In genomic region chr10:113140612-113141011, GRCh38 we compare ENCODE assay signal across 1 cellular context.
TF ChIP-seq lines count a peak whose summit lies in the region.

No MANE protein-coding gene starts in this region.

TF ChIP-seq in GM23338, 12 proteins besides CTCF, POLR2A, EP300 and RAD21 (continued from another document):
- TF ChIP-seq, protein P1, sequence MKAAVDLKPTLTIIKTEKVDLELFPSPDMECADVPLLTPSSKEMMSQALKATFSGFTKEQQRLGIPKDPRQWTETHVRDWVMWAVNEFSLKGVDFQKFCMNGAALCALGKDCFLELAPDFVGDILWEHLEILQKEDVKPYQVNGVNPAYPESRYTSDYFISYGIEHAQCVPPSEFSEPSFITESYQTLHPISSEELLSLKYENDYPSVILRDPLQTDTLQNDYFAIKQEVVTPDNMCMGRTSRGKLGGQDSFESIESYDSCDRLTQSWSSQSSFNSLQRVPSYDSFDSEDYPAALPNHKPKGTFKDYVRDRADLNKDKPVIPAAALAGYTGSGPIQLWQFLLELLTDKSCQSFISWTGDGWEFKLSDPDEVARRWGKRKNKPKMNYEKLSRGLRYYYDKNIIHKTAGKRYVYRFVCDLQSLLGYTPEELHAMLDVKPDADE (IDR thresholded peaks at IDR 0.05) = no peak
- TF ChIP-seq JUNB (IDR thresholded peaks at IDR 0.05; ENCODE audit: unreplicated experiment) (no peak), ZNF331 (CRISPR knock-in tag; IDR thresholded peaks at IDR 0.05; ENCODE audit: low read depth) (no peak), REST (IDR thresholded peaks at IDR 0.05; ENCODE audit: unreplicated experiment) (no peak), ZNF114 (CRISPR knock-in tag; IDR thresholded peaks at IDR 0.05) (no peak), NANOG (IDR thresholded peaks at IDR 0.05; ENCODE audit: borderline replicate concordance) (no peak), EZH2 (IDR thresholded peaks at IDR 0.05; ENCODE audit: low read depth, unreplicated experiment) (no peak), STAT1 (IDR thresholded peaks at IDR 0.05; ENCODE audit: unreplicated experiment) (no peak), EZH2phosphoT487 (IDR thresholded peaks at IDR 0.05; ENCODE audit: unreplicated experiment) (no peak)
